14 cellular contexts compared by ENCODE assay signal in the genomic region with DNA sequence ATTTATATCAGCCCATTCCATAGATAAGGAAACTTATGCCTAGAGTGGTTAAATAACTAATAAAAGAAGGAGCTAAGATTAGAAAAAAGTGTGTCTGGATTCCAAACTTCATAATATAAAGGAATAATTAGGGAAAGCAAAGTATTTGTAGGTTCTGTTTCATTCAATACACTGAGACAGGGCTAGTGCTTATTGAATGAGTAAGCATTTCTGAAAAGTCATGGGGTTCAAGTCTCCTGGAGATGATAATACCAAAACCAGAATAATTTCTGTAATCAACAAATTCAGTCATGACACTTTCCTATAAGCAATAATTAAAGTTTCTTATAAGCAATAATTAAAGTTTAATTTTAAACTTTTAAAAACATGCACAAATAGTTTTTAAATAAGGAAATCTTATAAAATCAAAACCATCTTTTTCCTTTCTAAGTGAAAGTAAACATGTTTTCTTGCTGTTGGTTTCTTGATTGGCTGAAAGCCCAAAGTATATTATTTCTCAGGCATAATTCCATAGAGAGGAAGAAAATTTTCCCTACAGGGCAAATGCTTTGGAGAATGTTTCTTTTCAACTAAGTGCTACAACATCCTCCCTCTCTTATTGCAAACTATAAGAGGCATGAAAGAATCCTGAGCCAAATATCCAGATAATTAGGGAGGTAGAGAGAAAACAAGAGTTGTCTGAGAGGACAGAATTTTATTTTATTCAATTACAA.
"Had no signal": no experiment of that assay in that cellular context is flagged by ENCODE, and none has a peak within 500 bp of the region (broad histone marks: within the 10 kb centered on the region; RNA-seq: fewer than 3 reads in every experiment).

No MANE protein-coding gene starts in this region.

- H3K27ac ChIP-seq: cardiac muscle cell, colonic mucosa, epithelial cell of prostate, stomach had no signal

- H3K4me1 ChIP-seq: colonic mucosa had no signal

- ATAC-seq: activated T-cell treated with anti-CD3 and anti-CD28 coated beads, Interleukin-2, amount 50 U/mL, for 72 hours had no signal

- H3K4me3 ChIP-seq: cardiac muscle cell, colonic mucosa, stomach had no signal

- DNase-seq: activated CD4-positive, alpha-beta T cell treated with anti-CD3 and anti-CD28 coated beads, Interleukin-2, amount 50 U/mL, for 48 hours; activated gamma-delta T cell treated with Interleukin-2 at 50 U/mL for 16 hours; activated naive CD8-positive, alpha-beta T cell treated with anti-CD3 and anti-CD28 coated beads for 36 hours; activated T-cell treated with anti-CD3 and anti-CD28 coated beads, Interleukin-2, amount 50 U/mL, for 72 hours; anterior cingulate cortex; colonic mucosa; effector CD8-positive, alpha-beta T cell; immature natural killer cell; occipital lobe; stimulated activated CD4-positive, alpha-beta T cell treated with anti-CD3 and anti-CD28 coated beads, Interleukin-4, amount 100 ng/mL, for 4 hours; stomach; SW 1271 had no signal

- H3K36me3 ChIP-seq: cardiac muscle cell, colonic mucosa, stomach had no signal

- H3K27me3 ChIP-seq: cardiac muscle cell, colonic mucosa, stomach had no signal

- H3K9me3 ChIP-seq: colonic mucosa had no signal
